Comparison of ENCODE assay signal across 8 cellular contexts in the genomic region with DNA sequence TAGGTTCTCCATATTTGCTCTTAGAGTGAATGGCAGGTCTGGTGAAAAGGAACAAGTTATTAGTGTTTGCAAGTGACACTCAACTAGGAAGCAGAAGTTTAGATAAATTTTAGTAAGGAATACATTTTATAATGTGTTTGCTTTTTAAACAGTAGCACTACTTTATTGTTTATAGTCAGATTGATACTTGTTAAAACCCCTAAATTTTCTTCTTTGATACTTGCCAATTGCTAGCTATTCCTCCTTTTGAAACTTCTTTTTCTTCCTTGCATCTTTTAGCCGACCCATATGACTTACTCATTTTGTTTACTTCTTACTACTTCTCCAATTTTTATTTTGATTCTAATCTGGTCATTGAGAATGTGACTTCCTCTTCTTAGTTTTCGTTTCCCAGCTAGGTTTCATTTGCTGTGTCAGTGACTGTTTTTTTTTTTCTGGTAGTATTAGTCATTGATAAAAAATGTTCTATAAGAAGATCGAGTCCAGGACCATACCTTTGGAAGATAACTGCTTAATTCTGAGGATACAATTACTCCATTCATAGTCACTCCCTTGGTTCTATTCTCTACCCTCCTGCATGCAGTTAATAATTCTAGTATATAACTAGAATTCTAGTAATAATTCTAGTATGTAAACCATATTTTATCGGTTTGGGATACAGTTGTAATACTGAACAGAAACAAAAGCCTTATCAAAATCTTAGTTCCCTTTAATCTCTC. TPM values are rescaled to one million over a fixed set of nuclear protein-coding genes. Genes with fewer than 3 reads are reported as not detected.
DNase-seq lines count a peak whose midpoint lies in the region; ATAC-seq, FAIRE-seq and TF ChIP-seq lines count a peak whose summit lies in the region.
"Had no signal": no experiment of that assay in that cellular context is flagged by ENCODE, and none has a peak within 500 bp of the region (broad histone marks: within the 10 kb centered on the region; RNA-seq: fewer than 3 reads in every experiment).

No MANE protein-coding gene starts in this region.

- H3K4me1 ChIP-seq in pancreas = peaks cover 3 to 14% (median 10%) of the 10 kb centered on the region in 3 donors
- H3K4me1 ChIP-seq: parathyroid adenoma had no signal

- H3K27me3 ChIP-seq in pancreas = no peaks in the 10 kb centered on the region

- ATAC-seq in GM18517 (IDR thresholded peaks at IDR 0.05; ENCODE audit: unreplicated experiment) (peak; percentile 37), HG03066 (IDR thresholded peaks at IDR 0.05; ENCODE audit: low read depth, unreplicated experiment) (peak; percentile 14), HG02970 (IDR thresholded peaks at IDR 0.05; ENCODE audit: low FRiP score, unreplicated experiment) (no peak), pancreas (no peak)

- FAIRE-seq in pancreas (lab: Jason Lieb, UNC) = no peak

- no peak for TF ChIP-seq CTCF in pancreas (IDR thresholded peaks at IDR 0.05)

- no peaks in the 10 kb centered on the region for H3K36me3 ChIP-seq in pancreas

- no peak overlapping the region for H3K4me3 ChIP-seq in pancreas

- DNase-seq in SKM-1 (lab: John Stamatoyannopoulos, UW; ENCODE audit: unreplicated experiment) (peak; percentile 21), hepatic stellate cell (ENCODE audit: low spot score) (peak; percentile 53), pancreas (no peak), NCI-H2171 (lab: John Stamatoyannopoulos, UW) (no peak)

- 40 to 41% methylated on average over 4 of the region's 4 CpGs for WGBS in pancreas, 2 donors

- peak overlapping the region in 1 of 4 donors; percentile 16 for H3K27ac ChIP-seq in pancreas
- H3K27ac ChIP-seq: parathyroid adenoma had no signal

- no peaks in the 10 kb centered on the region for H3K9me3 ChIP-seq in pancreas

- intact Hi-C loops in pancreas (cut with DNase I) = loop anchor here in 1 of 3 donors (10.0 kb wide), 1 partner anchor 52 kb away; no protein-coding TSS in a partner anchor

RNA-seq across cellular contexts. Expression of a gene that starts 2.7 kb away (rescaled TPM):
- 10 to 100 TPM; 13.1 to 23.0 (median 15.3) TPM for total RNA-seq in pancreas
- polyA plus RNA-seq in pancreas = 1 to 10 TPM; 4.2 to 6.9 TPM

Comparison
In these comparisons a context has a peak if more than half of its experiments do, and no peak if none do; other contexts are left out.
1. ATAC-seq: peak in GM18517 (single experiment) and HG03066 (single experiment); none in HG02970 (single experiment) and pancreas (0 of 4).
2. DNase-seq: peak in SKM-1 (single experiment) and hepatic stellate cell (single experiment); none in pancreas (0 of 6) and NCI-H2171 (single experiment).